ENCODE assay signal across 10 cellular contexts in the genomic region with DNA sequence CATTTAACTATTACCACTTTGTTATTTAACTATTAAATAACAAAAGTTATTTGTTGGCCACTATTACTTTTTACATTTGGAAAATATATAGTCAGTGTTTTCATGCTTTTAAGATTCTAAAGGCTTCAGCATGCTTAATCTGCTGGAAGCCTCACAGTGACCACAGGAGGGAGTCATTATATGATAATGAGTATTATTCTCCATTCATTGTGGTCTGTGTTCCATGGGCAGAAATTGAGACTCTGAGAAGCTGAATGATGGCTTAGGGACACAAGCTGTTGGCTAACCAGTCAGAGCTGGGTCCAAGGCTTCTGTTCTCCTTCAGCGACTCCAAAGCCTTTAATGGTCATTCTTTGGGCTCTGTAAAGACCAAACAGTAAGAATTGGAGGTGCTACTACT.
DNase-seq lines count a peak whose midpoint lies in the region; ATAC-seq and TF ChIP-seq lines count a peak whose summit lies in the region.
"Had no signal": no experiment of that assay in that cellular context is flagged by ENCODE, and none has a peak within 500 bp of the region (broad histone marks: within the 10 kb centered on the region; RNA-seq: fewer than 3 reads in every experiment).

No MANE protein-coding gene starts in this region.

- DNase-seq in NCI-H510A treated with DMSO at 0.1 percent for 48 hours (lab: John Stamatoyannopoulos, UW) (peak; percentile 12), NCI-H510A (lab: John Stamatoyannopoulos, UW) (no peak), M059J (ENCODE audit: low read depth) (peak; percentile 75), astrocyte of the cerebellum (ENCODE audit: low read depth) (peak; percentile 42), trophoblast cell (no peak), G401 (ENCODE audit: low spot score) (no peak), mesendoderm (no peak)
- DNase-seq: CD4-positive, alpha-beta T cell; NCI-H774 had no signal

- H3K27ac ChIP-seq in trophoblast cell (ENCODE audit: low read depth, low read length) (no peak overlapping the region), mesendoderm (ENCODE audit: low read depth, low read length) (no peak overlapping the region)

- H3K79me1 ChIP-seq in trophoblast cell (ENCODE audit: low read length) (peaks cover 10% of the 10 kb centered on the region), mesendoderm (ENCODE audit: low read length) (no peaks in the 10 kb centered on the region)

- no peak overlapping the region for H3K56ac ChIP-seq in mesendoderm (ENCODE audit: low read length)

- TF ChIP-seq CTCF in astrocyte of the cerebellum (IDR thresholded peaks at IDR 0.05; ENCODE audit: low read depth, low read length, missing control alignments) = peak; percentile 35

- H4K5ac ChIP-seq in mesendoderm (ENCODE audit: low read length) = no peak overlapping the region

- H3K9ac ChIP-seq in trophoblast cell (ENCODE audit: low read length) (no peak overlapping the region), mesendoderm (ENCODE audit: low read length) (no peak overlapping the region)

- H4K8ac ChIP-seq in trophoblast cell (ENCODE audit: low read depth, low read length) (no peak overlapping the region), mesendoderm (ENCODE audit: low read depth, low read length) (no peak overlapping the region)

- H3K14ac ChIP-seq in trophoblast cell (ENCODE audit: low read length) = no peak overlapping the region

- H2AK5ac ChIP-seq in trophoblast cell (ENCODE audit: low read length) (no peak overlapping the region), mesendoderm (ENCODE audit: low read length) (no peak overlapping the region)

- no peaks in the 10 kb centered on the region for H3K9me3 ChIP-seq in trophoblast cell (ENCODE audit: insufficient read depth, low read depth, low read length)

- peak overlapping the region; percentile 33 for H4K91ac ChIP-seq in trophoblast cell (ENCODE audit: low read depth, low read length)

- no peak overlapping the region for H4K12ac ChIP-seq in trophoblast cell (ENCODE audit: low read depth, low read length)

- H2BK120ac ChIP-seq in trophoblast cell (ENCODE audit: insufficient read depth, low read length, poor library complexity) = no peak overlapping the region
- H2BK120ac ChIP-seq in mesendoderm (ENCODE audit: low read depth, low read length) = no peak overlapping the region

- H2AFZ ChIP-seq in trophoblast cell (ENCODE audit: insufficient read depth, low read length, poor library complexity) = no peak overlapping the region

- H3K79me2 ChIP-seq in trophoblast cell (ENCODE audit: control insufficient read depth, insufficient read depth, low read length, poor library complexity) = no peaks in the 10 kb centered on the region
- no peaks in the 10 kb centered on the region for H3K79me2 ChIP-seq in mesendoderm (ENCODE audit: control insufficient read depth, insufficient read depth, low read length)

- H2BK5ac ChIP-seq in trophoblast cell (ENCODE audit: low read depth, low read length, poor library complexity) = no peak overlapping the region
- no peak overlapping the region for H2BK5ac ChIP-seq in mesendoderm (ENCODE audit: low read length)

- no peak overlapping the region for H2BK15ac ChIP-seq in mesendoderm (replicated peaks; ENCODE audit: low read depth)

- H3K4me1 ChIP-seq in trophoblast cell (ENCODE audit: control insufficient read depth in 1 of 2, insufficient read depth in 2 of 2, low read length in 2 of 2) (peaks cover 4 to 23% of the 10 kb centered on the region in 2 experiments), mesendoderm (ENCODE audit: control insufficient read depth, low read depth, low read length) (no peaks in the 10 kb centered on the region)

- no peaks in the 10 kb centered on the region for H3K36me3 ChIP-seq in trophoblast cell (ENCODE audit: control insufficient read depth in 1 of 2, insufficient read depth in 2 of 2, low read length in 2 of 2)
- H3K36me3 ChIP-seq in mesendoderm (ENCODE audit: control insufficient read depth, insufficient read depth, low read length) = no peaks in the 10 kb centered on the region

- no CpG with 5 or more reads among the region's 1 CpG for WGBS in trophoblast cell (ENCODE audit: extremely low coverage, insufficient coverage, insufficient read length)
- WGBS in mesendoderm (ENCODE audit: extremely low coverage, insufficient coverage, low lambda C conversion rate) = no CpG with 5 or more reads among the region's 1 CpG

- no peak overlapping the region for H3K4me3 ChIP-seq in astrocyte of the cerebellum (ENCODE audit: low read depth, low read length)
- no peak overlapping the region for H3K4me3 ChIP-seq in trophoblast cell (ENCODE audit: low read depth, low read length)
- no peak overlapping the region for H3K4me3 ChIP-seq in mesendoderm (ENCODE audit: low read length)

- H3K18ac ChIP-seq in trophoblast cell (ENCODE audit: low read length) (no peak overlapping the region), mesendoderm (ENCODE audit: low read length) (no peak overlapping the region)

- in situ Hi-C loops in astrocyte of the cerebellum (cut with HindIII; ENCODE audit: low sequenced_read_pairs) (no loop called here), G401 (cut with HindIII; ENCODE audit: low sequenced_read_pairs) (no loop called here)

- H3K4me2 ChIP-seq in trophoblast cell (ENCODE audit: low read length) = no peak overlapping the region
- H3K4me2 ChIP-seq in mesendoderm (ENCODE audit: low read length) = no peak overlapping the region

- no peak overlapping the region for H3K4ac ChIP-seq in trophoblast cell (ENCODE audit: low read depth, low read length)
- H3K4ac ChIP-seq in mesendoderm (ENCODE audit: low read depth, low read length) = no peak overlapping the region

- H2BK12ac ChIP-seq in trophoblast cell (ENCODE audit: low read length) = peak overlapping the region; percentile 27

- ATAC-seq in GM18873 (IDR thresholded peaks at IDR 0.05; ENCODE audit: low FRiP score, unreplicated experiment) = no peak

- H3K23ac ChIP-seq in trophoblast cell (ENCODE audit: low read length) = no peak overlapping the region
- no peak overlapping the region for H3K23ac ChIP-seq in mesendoderm (ENCODE audit: low read length)

- no peaks in the 10 kb centered on the region for H3K27me3 ChIP-seq in trophoblast cell (ENCODE audit: insufficient read depth, low read length)
- no peaks in the 10 kb centered on the region for H3K27me3 ChIP-seq in mesendoderm (ENCODE audit: insufficient read depth, low read length, poor library complexity)

Comparison
In these comparisons a context has a peak if more than half of its experiments do, and no peak if none do; other contexts are left out.
1. DNase-seq: peak in NCI-H510A treated with DMSO at 0.1 percent for 48 hours (single experiment), M059J (single experiment) and astrocyte of the cerebellum (single experiment); none in NCI-H510A (single experiment), trophoblast cell (0 of 2), G401 (single experiment) and mesendoderm (single experiment).